Comparison of ENCODE assay signal across 9 cellular contexts in the genomic region with DNA sequence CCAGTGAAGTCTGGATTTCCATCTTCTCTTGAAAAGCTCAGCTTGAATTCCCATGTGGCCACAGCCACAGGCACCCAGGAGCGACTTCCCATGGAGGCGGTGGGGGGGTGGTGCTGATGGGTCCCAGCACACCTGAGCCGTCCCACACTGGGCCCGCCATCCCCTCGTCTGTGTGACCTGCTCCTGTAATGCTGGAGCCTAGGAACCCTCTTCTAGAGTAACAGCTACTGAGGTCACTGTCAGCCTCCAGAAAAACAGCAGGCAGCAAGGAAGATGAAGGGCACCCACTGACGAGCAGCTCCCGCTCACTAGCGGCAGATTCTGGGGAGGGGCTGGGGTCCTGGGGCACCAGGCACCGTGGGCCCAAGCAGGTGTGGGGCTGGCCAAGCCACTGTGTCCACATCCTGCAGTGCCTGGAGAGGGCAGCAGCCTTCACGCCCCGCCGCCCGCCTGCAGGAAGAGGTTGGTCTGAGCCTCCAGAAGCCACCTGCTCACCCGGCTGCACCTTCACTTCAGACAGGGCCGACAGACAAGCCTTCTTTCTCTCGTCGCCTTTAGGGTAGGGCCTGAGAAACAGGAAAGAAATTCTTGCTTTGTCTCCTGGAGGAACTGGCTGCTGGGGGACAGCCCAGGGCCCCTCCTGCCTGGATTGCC. TPM values are rescaled to one million over a fixed set of nuclear protein-coding genes. Genes with fewer than 3 reads are reported as not detected.
DNase-seq lines count a peak whose midpoint lies in the region; ATAC-seq, FAIRE-seq and TF ChIP-seq lines count a peak whose summit lies in the region.
"Not testable (repeated sequence)": the region's sequence is repeated elsewhere in the genome, so short reads cannot be mapped to it uniquely, and the experiment has no call there.
"Had no signal": no experiment of that assay in that cellular context is flagged by ENCODE, and none has a peak within 500 bp of the region (broad histone marks: within the 10 kb centered on the region; RNA-seq: fewer than 3 reads in every experiment).

No MANE protein-coding gene starts in this region.

- not testable (repeated sequence) for H2AFZ ChIP-seq in HepG2 (ENCODE audit: low read length)

- intact Hi-C loops in body of pancreas (cut with DNase I); HepG2 (cut with micrococcal nuclease; ENCODE audit: unreplicated experiment); spleen (cut with DNase I; ENCODE audit: low total_unique reads); upper lobe of right lung (cut with DNase I): not testable (repeated sequence)

- WGBS in body of pancreas, 2 donors = 87 to 97% methylated on average over 5 to 9 of the region's 17 CpGs
- 100% methylated on average over 2 of the region's 17 CpGs for WGBS in HepG2 (ENCODE audit: low lambda C conversion rate)
- WGBS in spleen, 5 donors = 73 to 96% (median 85%) methylated on average over 5 to 17 of the region's 17 CpGs

- H3K4me3 ChIP-seq in Peyer's patch; body of pancreas; HepG2 (replicated peaks in 1 of 3; ENCODE audit: insufficient read depth in 1 of 3, low read depth in 2 of 3, low read length in 3 of 3); spleen; upper lobe of right lung: not testable (repeated sequence)

- TF ChIP-seq RAD21 in HepG2 (CRISPR knock-in tag; IDR thresholded peaks at IDR 0.05) = not testable (repeated sequence)

- not testable (repeated sequence) for TF ChIP-seq EP300 in HepG2 (IDR thresholded peaks at IDR 0.05; ENCODE audit: low read depth in 2 of 2, low read length in 2 of 2); HepG2 (CRISPR knock-in tag; IDR thresholded peaks at IDR 0.05; ENCODE audit: borderline replicate concordance)

- not testable (repeated sequence) for H3K27me3 ChIP-seq in Peyer's patch; body of pancreas; HepG2 (ENCODE audit: control insufficient read depth in 1 of 2, insufficient read depth in 2 of 2, low read length in 2 of 2); spleen (replicated peaks in 1 of 7); upper lobe of right lung

- H3K79me2 ChIP-seq in HepG2 (ENCODE audit: insufficient read depth, low read length) = not testable (repeated sequence)

- not testable (repeated sequence) for H3K9me3 ChIP-seq in Peyer's patch; body of pancreas; HepG2 (ENCODE audit: low read length); spleen; upper lobe of right lung

- peak; percentile 47 for DNase-seq in COLO668 (lab: John Stamatoyannopoulos, UW; ENCODE audit: unreplicated experiment)
- DNase-seq in NCI-H1092 treated with DMSO at 0.1 percent for 48 hours (lab: John Stamatoyannopoulos, UW) = peak; percentile 38
- DNase-seq in Peyer's patch = peak in 2 of 3 donors; percentile 55 to 58
- peak in 2 of 4 donors; percentile 10 to 45 for DNase-seq in body of pancreas
- not testable (repeated sequence) for DNase-seq in HepG2 (ENCODE audit: low spot score); upper lobe of right lung
- DNase-seq in spleen = peak; percentile 70

- in situ Hi-C loops in HepG2 (cut with HindIII; ENCODE audit: extremely low pct_ligation_motif_present, low pct_unique_long_range_greater_than_20kb) = not testable (repeated sequence)

- not testable (repeated sequence) for TF ChIP-seq POLR2A in Peyer's patch (IDR thresholded peaks at IDR 0.05); body of pancreas (IDR thresholded peaks at IDR 0.05); HepG2 (IDR thresholded peaks at IDR 0.05; ENCODE audit: insufficient read depth in 1 of 2, low read depth in 2 of 2, low read length in 2 of 2); spleen (IDR thresholded peaks at IDR 0.05)

- FAIRE-seq in HepG2 (lab: Jason Lieb, UNC) = not testable (repeated sequence)

- not testable (repeated sequence) for H3K4me1 ChIP-seq in Peyer's patch; HepG2 (ENCODE audit: insufficient read depth, low read length); upper lobe of right lung
- H3K4me1 ChIP-seq in body of pancreas = peaks cover 11% of the 10 kb centered on the region
- peaks cover 0 to 25% (median 2%) of the 10 kb centered on the region in 6 donors for H3K4me1 ChIP-seq in spleen

- CTCF ChIA-PET in HepG2 (lab: Yijun Ruan, JAX; ENCODE audit: low intra/inter-chr PET ratio, low total read pairs) = not testable (repeated sequence)

- not testable (repeated sequence) for TF ChIP-seq CTCF in Peyer's patch (IDR thresholded peaks at IDR 0.05); body of pancreas (IDR thresholded peaks at IDR 0.05); HepG2 (CRISPR knock-in tag; IDR thresholded peaks at IDR 0.05); spleen (IDR thresholded peaks at IDR 0.05 in 8 of 11, conservative IDR thresholded peaks at IDR 0.05 in 3 of 11); upper lobe of right lung (IDR thresholded peaks at IDR 0.05)

- peak overlapping the region in 1 of 4 donors; percentile 60 for H3K27ac ChIP-seq in Peyer's patch
- H3K27ac ChIP-seq in body of pancreas; HepG2 (ENCODE audit: extremely low read length, insufficient read depth, low read length); upper lobe of right lung: not testable (repeated sequence)
- peak overlapping the region in 2 of 8 donors; percentile 3 to 45 for H3K27ac ChIP-seq in spleen

- peaks cover 0 to 36% (median 0%) of the 10 kb centered on the region in 3 donors for H3K36me3 ChIP-seq in Peyer's patch
- not testable (repeated sequence) for H3K36me3 ChIP-seq in body of pancreas (replicated peaks in 1 of 2; ENCODE audit: insufficient read depth in 1 of 2, low read depth in 2 of 2); HepG2 (replicated peaks in 1 of 2; ENCODE audit: control insufficient read depth in 1 of 2, insufficient read depth in 2 of 2, low read length in 2 of 2)
- H3K36me3 ChIP-seq in spleen = peaks cover 0 to 84% (median 27%) of the 10 kb centered on the region in 6 donors
- peaks cover 35% of the 10 kb centered on the region for H3K36me3 ChIP-seq in upper lobe of right lung

- not testable (repeated sequence) for H3K9ac ChIP-seq in HepG2 (ENCODE audit: insufficient read depth, low read depth, low read length)

- POLR2A ChIA-PET in HepG2 (lab: Yijun Ruan, JAX) = not testable (repeated sequence)

- not testable (repeated sequence) for H3K4me2 ChIP-seq in HepG2 (ENCODE audit: low read depth, low read length)

- H4K20me1 ChIP-seq in HepG2 (ENCODE audit: insufficient read depth, low read length) = not testable (repeated sequence)

- ATAC-seq in HG02678 (IDR thresholded peaks at IDR 0.05; ENCODE audit: unreplicated experiment) (peak; percentile 57), body of pancreas (peak; percentile 44), HepG2 (peak; percentile 26; the same call in 2 of the 3 replicates), upper lobe of right lung (peak; percentile 5)

- not testable (repeated sequence) for BruUV-seq in HepG2 (replicated peaks; lab: Mats Ljungman, UMichigan)

RNA-seq across cellular contexts. Expression of gene SERPIND1, which starts 56.6 kb away (rescaled TPM):
- total RNA-seq in Peyer's patch (not detected), body of pancreas (not detected), HepG2 (2016; rRNA removed; fragmentation: Illumina TruSeq; extraction: Trizol) (55.6 and 111 TPM in 2 replicates), spleen (under 1 TPM in 1 of 7 donors, not detected in 6; 0.14 TPM), upper lobe of right lung (0.58 TPM)
- 16.4 and 19.8 TPM in 2 replicates for total RNA-seq in HepG2 (2016; cell fraction: cytosol; rRNA removed; fragmentation: Illumina TruSeq; extraction: Trizol; ENCODE audit: low read depth)
- total RNA-seq in HepG2 (2016; cell fraction: insoluble cytoplasmic fraction; rRNA removed; fragmentation: Illumina TruSeq; extraction: Trizol) = 53.2 and 106 TPM in 2 replicates
- total RNA-seq in HepG2 (2016; cell fraction: membrane; rRNA removed; fragmentation: Illumina TruSeq; extraction: Trizol) = 35.3 and 35.7 TPM in 2 replicates
- 108 and 133 TPM in 2 replicates for total RNA-seq in HepG2 (2016; cell fraction: nucleus; rRNA removed; fragmentation: Illumina TruSeq; extraction: Trizol)
- polyA plus RNA-seq in HepG2 (2011; rRNA removed) (350 and 408 TPM in 2 replicates), spleen (under 1 TPM; 0.03 to 0.13 (median 0.04) TPM)
- polyA plus RNA-seq in HepG2 (2011; cell fraction: cytosol; rRNA removed) = 341 and 453 TPM in 2 replicates
- polyA plus RNA-seq in HepG2 (2011; cell fraction: nucleus; rRNA removed) = 146 and 188 TPM in 2 replicates
- 497 and 593 TPM in 2 replicates for polyA plus RNA-seq in HepG2 (2012)
- polyA plus RNA-seq in HepG2 (2016; cell fraction: cytosol; fragmentation: Illumina TruSeq; extraction: Trizol; ENCODE audit: low read depth) = 30.3 and 32.4 TPM in 2 replicates
- polyA plus RNA-seq in HepG2 (2016; cell fraction: insoluble cytoplasmic fraction; fragmentation: Illumina TruSeq; extraction: Trizol; ENCODE audit: low read depth) = 91.5 and 101 TPM in 2 replicates
- 45.7 and 51.9 TPM in 2 replicates for polyA plus RNA-seq in HepG2 (2016; cell fraction: membrane; fragmentation: Illumina TruSeq; extraction: Trizol; ENCODE audit: low read depth)
- polyA plus RNA-seq in HepG2 (2016; cell fraction: nucleus; fragmentation: Illumina TruSeq; extraction: Trizol; ENCODE audit: insufficient read depth, low read depth) = 228 and 244 TPM in 2 replicates
- 0.37 and 351 TPM in 2 replicates for polyA minus RNA-seq in HepG2 (2011; rRNA and poly(A)+ RNA removed; ENCODE audit: low replicate concordance)
- 132 and 186 TPM in 2 replicates for polyA minus RNA-seq in HepG2 (2011; cell fraction: cytosol; rRNA and poly(A)+ RNA removed)
- 67.9 and 98.5 TPM in 2 replicates for polyA minus RNA-seq in HepG2 (2011; cell fraction: nucleus; rRNA and poly(A)+ RNA removed)
- total RNA-seq: CD4-positive, CD25-positive, alpha-beta regulatory T cell had no signal

Comparison
In these comparisons a context has a peak if more than half of its experiments do, and no peak if none do; other contexts are left out.
1. ATAC-seq: peak in every context shown above with its lines; median percentile 57 in HG02678; 44 in body of pancreas; 26 in HepG2; 5 in upper lobe of right lung.
2. RNA of gene SERPIND1, which starts 56.6 kb away (total RNA-seq): 16.4 to 133 TPM in HepG2; 0.58 TPM in upper lobe of right lung (single experiment), not detected in body of pancreas, 0.14 TPM in spleen and not detected in Peyer's patch; every median in the first group is over 10 times any median in the second.